ENCODE assay signal across 18 cellular contexts in genomic region chr1:172916126-172916525, GRCh38.
"Had no signal": no experiment of that assay in that cellular context is flagged by ENCODE, and none has a peak within 500 bp of the region (broad histone marks: within the 10 kb centered on the region; RNA-seq: fewer than 3 reads in every experiment).

No MANE protein-coding gene starts in this region.

- ATAC-seq: psoas muscle, right lobe of liver had no signal

- H3K27me3 ChIP-seq: breast epithelium, right lobe of liver had no signal

- H3K27ac ChIP-seq: breast epithelium, psoas muscle, right lobe of liver, thoracic aorta had no signal

- H3K4me1 ChIP-seq: breast epithelium, psoas muscle, right lobe of liver had no signal

- H3K36me3 ChIP-seq: breast epithelium, right lobe of liver, thoracic aorta had no signal

- DNase-seq: activated CD4-positive, CD25-positive, alpha-beta regulatory T cell treated with anti-CD3 and anti-CD28 coated beads, Interleukin-2, amount 50 U/mL, for 72 hours; activated naive CD4-positive, alpha-beta T cell; activated naive CD8-positive, alpha-beta T cell treated with anti-CD3 and anti-CD28 coated beads, Interleukin-2, amount 10 ng/mL, durations not matched to agents 7 days and 5 days; anterior cingulate cortex; cerebellar nuclear complex; effector memory CD4-positive, alpha-beta T cell; islet precursor cell; midbrain; psoas muscle; right lobe of liver; stimulated activated CD4-positive, alpha-beta T cell treated with anti-CD3 and anti-CD28 coated beads, Interleukin-2, amount 100 ng/mL, for 24 hours; T-helper 9 cell had no signal

- H3K4me3 ChIP-seq: breast epithelium, lung, psoas muscle, right lobe of liver, thoracic aorta had no signal

- H3K27me3 Mint-ChIP-seq: activated naive CD8-positive, alpha-beta T cell treated with anti-CD3 and anti-CD28 coated beads, Interleukin-2, amount 10 ng/mL, durations not matched to agents 7 days and 5 days had no signal

- H3K27ac Mint-ChIP-seq: activated naive CD8-positive, alpha-beta T cell treated with anti-CD3 and anti-CD28 coated beads, Interleukin-2, amount 10 ng/mL, durations not matched to agents 7 days and 5 days; activated T-helper 1 cell treated with anti-CD3 and anti-CD28 coated beads, Interleukin-12 subunit alpha, Interleukin-12 subunit beta, Interleukin-2, Interleukin-4 antibody, amounts not matched to agents 30 ng/mL and 10 ng/mL and 1 ng/mL, durations not matched to agents 14 hours and 24 hours and 36 hours; dendritic cell treated with granulocyte-macrophage colony-stimulating factor and Interleukin-4, amounts not matched to agents 40 ng/mL and 50 ng/mL, for 4 days had no signal

- H3K4me1 Mint-ChIP-seq: activated naive CD8-positive, alpha-beta T cell treated with anti-CD3 and anti-CD28 coated beads, Interleukin-2, amount 10 ng/mL, durations not matched to agents 7 days and 5 days; neural crest cell had no signal

- H3K4me3 Mint-ChIP-seq: activated naive CD8-positive, alpha-beta T cell treated with anti-CD3 and anti-CD28 coated beads, Interleukin-2, amount 10 ng/mL, durations not matched to agents 7 days and 5 days; activated T-helper 1 cell treated with anti-CD3 and anti-CD28 coated beads, Interleukin-12 subunit alpha, Interleukin-12 subunit beta, Interleukin-2, Interleukin-4 antibody, amounts not matched to agents 30 ng/mL and 10 ng/mL and 1 ng/mL, durations not matched to agents 14 hours and 24 hours and 36 hours; dendritic cell treated with granulocyte-macrophage colony-stimulating factor and Interleukin-4, amounts not matched to agents 40 ng/mL and 50 ng/mL, for 4 days; neural crest cell had no signal
